17 cellular contexts compared by ENCODE assay signal in genomic region chr16:85319208-85319983, GRCh38.
"Had no signal": no experiment of that assay in that cellular context is flagged by ENCODE, and none has a peak within 500 bp of the region (broad histone marks: within the 10 kb centered on the region; RNA-seq: fewer than 3 reads in every experiment).

No MANE protein-coding gene starts in this region.

- H3K4me1 ChIP-seq: parathyroid adenoma had no signal

- ATAC-seq: heart left ventricle; left ventricle myocardium superior; natural killer cell treated with Interleukin-12 subunit alpha and Interleukin-12 subunit beta and Interleukin-15 and Interleukin-18, amount 100 ng/mL, for 72 hours; right cardiac atrium had no signal

- H2AFZ ChIP-seq: parathyroid adenoma had no signal

- H3K9ac ChIP-seq: parathyroid adenoma had no signal

- FAIRE-seq: islet of Langerhans had no signal

- H3K27ac ChIP-seq: brain microvascular endothelial cell, heart left ventricle, parathyroid adenoma had no signal

- H3K4me3 ChIP-seq: heart left ventricle had no signal

- H3K9me3 ChIP-seq: heart left ventricle had no signal

- DNase-seq: activated CD4-positive, alpha-beta memory T cell treated with anti-CD3 and anti-CD28 coated beads for 36 hours; activated CD4-positive, alpha-beta T cell treated with anti-CD3 and anti-CD28 coated beads for 48 hours; activated naive CD4-positive, alpha-beta T cell treated with anti-CD3 and anti-CD28 coated beads for 36 hours; activated T-cell treated with anti-CD3 and anti-CD28 coated beads, Interleukin-2, amount 50 U/mL, for 48 hours; brain microvascular endothelial cell; effector CD4-positive, alpha-beta T cell; erythroblast; foreskin melanocyte; heart left ventricle; left ventricle myocardium superior; mammary epithelial cell; right cardiac atrium; stimulated activated CD4-positive, alpha-beta T cell treated with anti-CD3 and anti-CD28 coated beads, Interleukin-12 subunit alpha, Interleukin-12 subunit beta, amount 100 ng/mL, for 4 hours; stimulated activated CD4-positive, alpha-beta T cell treated with anti-CD3 and anti-CD28 coated beads, Interleukin-4, amount 100 ng/mL, for 4 hours had no signal

- H3K36me3 ChIP-seq: brain microvascular endothelial cell, heart left ventricle had no signal

- H3K27me3 ChIP-seq: brain microvascular endothelial cell, heart left ventricle had no signal
